ENCODE assay signal across 1 cellular context in genomic region chr17:43126911-43127290, GRCh38.
TF ChIP-seq lines count a peak whose summit lies in the region.

No MANE protein-coding gene starts in this region.

TF ChIP-seq in GM23338, 12 proteins besides CTCF, POLR2A, EP300 and RAD21 (continued from another document):
- no peak for TF ChIP-seq ZNF462 (CRISPR knock-in tag; IDR thresholded peaks at IDR 0.05)
